11 cellular contexts compared by ENCODE assay signal in genomic region chr13:59112375-59112774, GRCh38.
DNase-seq lines count a peak whose midpoint lies in the region; ATAC-seq and TF ChIP-seq lines count a peak whose summit lies in the region.
"Had no signal": no experiment of that assay in that cellular context is flagged by ENCODE, and none has a peak within 500 bp of the region (broad histone marks: within the 10 kb centered on the region; RNA-seq: fewer than 3 reads in every experiment).

No MANE protein-coding gene starts in this region.

- no peak for TF ChIP-seq POLR2A in transverse colon (IDR thresholded peaks at IDR 0.05)

- no peaks in the 10 kb centered on the region for H4K20me1 ChIP-seq in hepatocyte (ENCODE audit: insufficient read depth, poor library complexity, severe bottlenecking)

- TF ChIP-seq EP300 in transverse colon (IDR thresholded peaks at IDR 0.05; ENCODE audit: low read depth), result no peak

- H2AFZ ChIP-seq in hepatocyte, result no peak overlapping the region

- H3K4me1 ChIP-seq in hepatocyte (ENCODE audit: insufficient read depth) (no peaks in the 10 kb centered on the region), transverse colon (no peaks in the 10 kb centered on the region)
- H3K4me1 ChIP-seq: A549 had no signal

- no peaks in the 10 kb centered on the region for H3K36me3 Mint-ChIP-seq in activated T-helper 17 cell treated with anti-CD3 and anti-CD28 coated beads, Interleukin-2, amount 50 U/mL, for 72 hours (ENCODE audit: low read depth)

- no peak overlapping the region for H3K4me2 ChIP-seq in hepatocyte
- H3K4me2 ChIP-seq: A549 had no signal

- in situ Hi-C loops in transverse colon (cut with MboI; ENCODE audit: low pct_ligation_motif_present in 1 of 4, low pct_unique_long_range_greater_than_20kb in 1 of 4, low sequenced_read_pairs in 3 of 4), result no loop called here

- no peak for ATAC-seq in HG03521 (IDR thresholded peaks at IDR 0.05; ENCODE audit: unreplicated experiment)
- ATAC-seq in activated T-helper 17 cell treated with anti-CD3 and anti-CD28 coated beads, Interleukin-2, amount 50 U/mL, for 72 hours (replicated peaks), result no peak
- no peak for ATAC-seq in HG02623 (IDR thresholded peaks at IDR 0.05; ENCODE audit: unreplicated experiment)
- ATAC-seq: A549 had no signal

- no peaks in the 10 kb centered on the region for H3K36me3 ChIP-seq in hepatocyte (replicated peaks; ENCODE audit: insufficient read depth, low read depth)
- H3K36me3 ChIP-seq in transverse colon, result no peaks in the 10 kb centered on the region
- H3K36me3 ChIP-seq: thoracic aorta had no signal

- no peak overlapping the region for H3K27ac Mint-ChIP-seq in activated T-helper 17 cell treated with anti-CD3 and anti-CD28 coated beads, Interleukin-2, amount 50 U/mL, for 72 hours

- no peaks in the 10 kb centered on the region for H3K27me3 Mint-ChIP-seq in activated T-helper 17 cell treated with anti-CD3 and anti-CD28 coated beads, Interleukin-2, amount 50 U/mL, for 72 hours

- H3K9me3 ChIP-seq in hepatocyte (ENCODE audit: low read depth) (no peaks in the 10 kb centered on the region), transverse colon (no peaks in the 10 kb centered on the region)
- H3K9me3 ChIP-seq: A549, thoracic aorta had no signal

- H3K4me3 Mint-ChIP-seq in activated T-helper 17 cell treated with anti-CD3 and anti-CD28 coated beads, Interleukin-2, amount 50 U/mL, for 72 hours, result no peak overlapping the region

- TF ChIP-seq CTCF in hepatocyte (IDR thresholded peaks at IDR 0.05; ENCODE audit: poor library complexity), result no peak
- no peak for TF ChIP-seq CTCF in transverse colon (IDR thresholded peaks at IDR 0.05)

- DNase-seq in NOMO-1 treated with DMSO at 0.1 percent for 48 hours (lab: John Stamatoyannopoulos, UW; ENCODE audit: unreplicated experiment) (peak; percentile 52), NOMO-1 treated with dmso at 0.1 percent for 144 hours (lab: John Stamatoyannopoulos, UW; ENCODE audit: unreplicated experiment) (no peak), amniotic epithelial cell (ENCODE audit: low read depth) (peak; percentile 100), hepatocyte (ENCODE audit: low spot score) (peak; percentile 21), transverse colon (peak; percentile 11)
- DNase-seq: NCI-H146 had no signal

- H3K4me3 ChIP-seq in hepatocyte (no peak overlapping the region), transverse colon (no peak overlapping the region)
- H3K4me3 ChIP-seq: A549, thoracic aorta had no signal

- intact Hi-C loops in transverse colon (cut with DNase I; ENCODE audit: low total_unique reads), result loop anchor here (5.0 kb wide), 1 partner anchor 230 kb away; no protein-coding TSS in a partner anchor

- no peaks in the 10 kb centered on the region for H3K4me1 Mint-ChIP-seq in activated T-helper 17 cell treated with anti-CD3 and anti-CD28 coated beads, Interleukin-2, amount 50 U/mL, for 72 hours

- peaks cover 4% of the 10 kb centered on the region for H3K9me3 Mint-ChIP-seq in activated T-helper 17 cell treated with anti-CD3 and anti-CD28 coated beads, Interleukin-2, amount 50 U/mL, for 72 hours

- no peaks in the 10 kb centered on the region for H3K79me2 ChIP-seq in hepatocyte

- H3K27ac ChIP-seq in hepatocyte, result no peak overlapping the region
- H3K27ac ChIP-seq in transverse colon, result peak overlapping the region in 1 of 4 donors; percentile 47
- H3K27ac ChIP-seq: A549, thoracic aorta had no signal

- H3K9me2 ChIP-seq in hepatocyte (replicated peaks; ENCODE audit: insufficient read depth), result no peaks in the 10 kb centered on the region

- H3K27me3 ChIP-seq in hepatocyte (no peaks in the 10 kb centered on the region), transverse colon (no peaks in the 10 kb centered on the region)

- 66% methylated on average over 4 of the region's 4 CpGs for WGBS in hepatocyte (ENCODE audit: low lambda C conversion rate, missing lambda C conversion rate)
- WGBS in transverse colon (ENCODE audit: low coverage in 1 of 2), 2 donors, result 38 to 65% methylated on average over 2 to 4 of the region's 4 CpGs
